ENCODE assay signal across 8 cellular contexts in genomic region chrX:21839334-21840198, GRCh38. TPM values are rescaled to one million over a fixed set of nuclear protein-coding genes. Genes with fewer than 3 reads are reported as not detected.
DNase-seq lines count a peak whose midpoint lies in the region; ATAC-seq, FAIRE-seq and TF ChIP-seq lines count a peak whose summit lies in the region.

TSS of gene MBTPS2 (plus strand) at chrX:21839617. CDS start at chrX:21839735, 118 bp downstream.

- TF ChIP-seq CTCF in astrocyte (IDR thresholded peaks at IDR 0.05; ENCODE audit: insufficient read depth, low read depth, low read length) (peak; percentile 10), hepatocyte (IDR thresholded peaks at IDR 0.05; ENCODE audit: poor library complexity) (peak; percentile 31)

- H3K36me3 Mint-ChIP-seq in T-helper 2 cell treated with Interferon-gamma antibody and Interleukin-4, amounts not matched to agents 5 μg/mL and 100 μg/mL, for 36 hours (ENCODE audit: low read depth) = peaks cover 2% of the 10 kb centered on the region
- H3K36me3 Mint-ChIP-seq in astrocyte (ENCODE audit: low read depth, unreplicated experiment) = no peaks in the 10 kb centered on the region

- no peaks in the 10 kb centered on the region for H3K9me3 ChIP-seq in astrocyte (ENCODE audit: insufficient read depth, low read depth, low read length)
- no peaks in the 10 kb centered on the region for H3K9me3 ChIP-seq in hepatocyte (ENCODE audit: low read depth)
- no peaks in the 10 kb centered on the region for H3K9me3 ChIP-seq in aorta (ENCODE audit: control insufficient read depth, low read length)

- H3K4me3 ChIP-seq in astrocyte (ENCODE audit: insufficient read depth, low read depth, low read length) (peak within 1 kb of the TSS; percentile 82), hepatocyte (peak within 1 kb of the TSS; percentile 49), aorta (ENCODE audit: low read length in 2 of 2) (peak within 1 kb of the TSS; percentile 38 to 54)

- DNase-seq in NCI-H1930 (lab: John Stamatoyannopoulos, UW) (peak; percentile 69 to 79), astrocyte (ENCODE audit: low read depth) (peak; percentile 82), hepatocyte (ENCODE audit: low spot score) (peak; percentile 86), renal cortical epithelial cell (ENCODE audit: low read depth) (peak; percentile 68), aorta (peak; percentile 90 to 93)
- peak; percentile 80 for DNase-seq in T-helper 2 cell treated with Interferon-gamma antibody and Interleukin-4, amounts not matched to agents 5 μg/mL and 100 μg/mL, for 36 hours (ENCODE audit: low spot score)

- H4K20me1 ChIP-seq in astrocyte (ENCODE audit: insufficient read depth, low read length) (no peaks in the 10 kb centered on the region), hepatocyte (ENCODE audit: insufficient read depth, poor library complexity, severe bottlenecking) (no peaks in the 10 kb centered on the region)

- H3K27ac Mint-ChIP-seq in T-helper 2 cell treated with Interferon-gamma antibody and Interleukin-4, amounts not matched to agents 5 μg/mL and 100 μg/mL, for 36 hours = peak within 1 kb of the TSS; percentile 89
- H3K27ac Mint-ChIP-seq in astrocyte (ENCODE audit: unreplicated experiment) = peak within 1 kb of the TSS; percentile 94

- H3K4me1 Mint-ChIP-seq in T-helper 2 cell treated with Interferon-gamma antibody and Interleukin-4, amounts not matched to agents 5 μg/mL and 100 μg/mL, for 36 hours (ENCODE audit: low read depth) = peaks cover 4% of the 10 kb centered on the region
- H3K4me1 Mint-ChIP-seq in astrocyte (ENCODE audit: low read depth, unreplicated experiment) = no peaks in the 10 kb centered on the region

- intact Hi-C loops in aorta (cut with DNase I) = loop anchor here (5.0 kb wide), 3 partner anchors 88 to 138 kb away; no protein-coding TSS in a partner anchor

- no peak for FAIRE-seq in astrocyte (lab: Jason Lieb, UNC)

- peak within 1 kb of the TSS; percentile 89 for H3K4me3 Mint-ChIP-seq in T-helper 2 cell treated with Interferon-gamma antibody and Interleukin-4, amounts not matched to agents 5 μg/mL and 100 μg/mL, for 36 hours
- peak within 1 kb of the TSS; percentile 89 for H3K4me3 Mint-ChIP-seq in astrocyte (ENCODE audit: unreplicated experiment)

- 43% methylated on average over 60 of the region's 61 CpGs for WGBS in hepatocyte (ENCODE audit: low lambda C conversion rate, missing lambda C conversion rate)
- 1 to 34% methylated on average over 53 to 61 of the region's 61 CpGs for WGBS in aorta, 2 donors

- H3K36me3 ChIP-seq in astrocyte (ENCODE audit: insufficient read depth, low read length) (no peaks in the 10 kb centered on the region), hepatocyte (replicated peaks; ENCODE audit: insufficient read depth, low read depth) (no peaks in the 10 kb centered on the region), aorta (ENCODE audit: control insufficient read depth in 1 of 2, insufficient read depth in 2 of 2, low read length in 1 of 2) (no peaks in the 10 kb centered on the region)

- ATAC-seq in GM18505 (IDR thresholded peaks at IDR 0.05; ENCODE audit: unreplicated experiment) (peak; percentile 80), HG02970 (IDR thresholded peaks at IDR 0.05; ENCODE audit: low FRiP score, unreplicated experiment) (peak; percentile 70), aorta (ENCODE audit: low FRiP score) (peak; percentile 95)

- H3K4me2 ChIP-seq in astrocyte (ENCODE audit: low read length) (peak within 1 kb of the TSS; percentile 95), hepatocyte (peak within 1 kb of the TSS; percentile 81)

- no peaks in the 10 kb centered on the region for H3K9me2 ChIP-seq in hepatocyte (replicated peaks; ENCODE audit: insufficient read depth)

- H3K79me2 ChIP-seq in astrocyte (ENCODE audit: insufficient read depth, low read length) = peaks cover 19% of the 10 kb centered on the region
- H3K79me2 ChIP-seq in hepatocyte = peaks cover 14% of the 10 kb centered on the region

- H3K27me3 ChIP-seq in astrocyte (ENCODE audit: insufficient read depth, low read length) (no peaks in the 10 kb centered on the region), hepatocyte (no peaks in the 10 kb centered on the region), aorta (ENCODE audit: control insufficient read depth in 1 of 2, insufficient read depth in 2 of 2, low read length in 1 of 2) (no peaks in the 10 kb centered on the region)

- H3K4me1 ChIP-seq in astrocyte (ENCODE audit: insufficient read depth, low read length) (no peaks in the 10 kb centered on the region), hepatocyte (ENCODE audit: insufficient read depth) (no peaks in the 10 kb centered on the region), aorta (ENCODE audit: control insufficient read depth in 1 of 2, insufficient read depth in 2 of 2, low read length in 2 of 2) (no peaks in the 10 kb centered on the region)

- peak; percentile 72 for TF ChIP-seq POLR2A in GM18505 (IDR thresholded peaks at IDR 0.05; ENCODE audit: borderline replicate concordance, extremely low read depth, insufficient read depth, insufficient read length)

- peak within 1 kb of the TSS; percentile 94 for H3K9ac ChIP-seq in astrocyte (ENCODE audit: low read length)

- H3K27me3 Mint-ChIP-seq in T-helper 2 cell treated with Interferon-gamma antibody and Interleukin-4, amounts not matched to agents 5 μg/mL and 100 μg/mL, for 36 hours (ENCODE audit: low read depth) = no peaks in the 10 kb centered on the region
- no peaks in the 10 kb centered on the region for H3K27me3 Mint-ChIP-seq in astrocyte (ENCODE audit: low read depth, unreplicated experiment)

- H2AFZ ChIP-seq in astrocyte (ENCODE audit: low read depth, low read length) (peak within 1 kb of the TSS; percentile 71), hepatocyte (peak within 1 kb of the TSS; percentile 88)

- H3K27ac ChIP-seq in astrocyte (ENCODE audit: low read depth, low read length) (peak within 1 kb of the TSS; percentile 83), hepatocyte (peak within 1 kb of the TSS; percentile 90), aorta (ENCODE audit: low read depth in 1 of 2, low read length in 2 of 2) (peak within 1 kb of the TSS in 1 of 2 donors; percentile 56)

- no peaks in the 10 kb centered on the region for H3K9me3 Mint-ChIP-seq in T-helper 2 cell treated with Interferon-gamma antibody and Interleukin-4, amounts not matched to agents 5 μg/mL and 100 μg/mL, for 36 hours
- no peaks in the 10 kb centered on the region for H3K9me3 Mint-ChIP-seq in astrocyte (ENCODE audit: unreplicated experiment)

RNA-seq across cellular contexts. Expression of gene MBTPS2, which starts in this region (rescaled TPM):
- total RNA-seq in astrocyte (18.8 and 19.8 TPM in 2 replicates), hepatocyte (18.5 and 19.9 TPM in 2 replicates), renal cortical epithelial cell (5.0 and 17.9 TPM in 2 replicates), aorta (10 to 100 TPM; 13.5 to 14.6 TPM)
- polyA plus RNA-seq in hepatocyte (9.3 and 18.4 TPM in 2 replicates), aorta (1 to 10 TPM; 3.4 to 6.8 TPM)
